Comparison of ENCODE assay signal across 9 cellular contexts in genomic region chr2:217886720-217887309, GRCh38.
DNase-seq lines count a peak whose midpoint lies in the region; FAIRE-seq and TF ChIP-seq lines count a peak whose summit lies in the region.
"Had no signal": no experiment of that assay in that cellular context is flagged by ENCODE, and none has a peak within 500 bp of the region (broad histone marks: within the 10 kb centered on the region; RNA-seq: fewer than 3 reads in every experiment).

No MANE protein-coding gene starts in this region.

- no peak overlapping the region for H3K27ac ChIP-seq in Peyer's patch
- no peak overlapping the region for H3K27ac ChIP-seq in osteoblast (ENCODE audit: low read depth, low read length)
- H3K27ac ChIP-seq: BLaER1 had no signal

- TF ChIP-seq CTCF in Peyer's patch (IDR thresholded peaks at IDR 0.05) = peak; percentile 26 to 71 (median 66)
- peak; percentile 83 for TF ChIP-seq CTCF in fibroblast of villous mesenchyme (IDR thresholded peaks at IDR 0.05; ENCODE audit: insufficient read depth, low read depth, low read length)
- TF ChIP-seq CTCF in osteoblast (IDR thresholded peaks at IDR 0.05; ENCODE audit: extremely low read depth, low read depth, low read length) = peak; percentile 85

- TF ChIP-seq POLR2A in Peyer's patch (IDR thresholded peaks at IDR 0.05) = no peak

- H3K4me1 ChIP-seq in Peyer's patch (peaks cover 0 to 5% (median 0%) of the 10 kb centered on the region in 4 donors), osteoblast (ENCODE audit: insufficient read depth, low read length) (peaks cover 9% of the 10 kb centered on the region)

- H3K79me2 ChIP-seq in osteoblast (ENCODE audit: insufficient read depth, low read length) = no peaks in the 10 kb centered on the region

- no peaks in the 10 kb centered on the region for H3K27me3 ChIP-seq in Peyer's patch
- no peaks in the 10 kb centered on the region for H3K27me3 ChIP-seq in osteoblast (ENCODE audit: insufficient read depth, low read length)
- H3K27me3 ChIP-seq: BLaER1 had no signal

- no peak overlapping the region for H3K4me2 ChIP-seq in osteoblast (ENCODE audit: insufficient read depth, low read length)
- H3K4me2 ChIP-seq: BLaER1 had no signal

- H3K9me3 ChIP-seq in Peyer's patch (no peaks in the 10 kb centered on the region), osteoblast (ENCODE audit: low read depth, low read length) (no peaks in the 10 kb centered on the region)
- H3K9me3 ChIP-seq: BLaER1 had no signal

- FAIRE-seq in HTR-8/SVneo (lab: Jason Lieb, UNC) = peak; percentile 48

- H4K20me1 ChIP-seq in osteoblast (ENCODE audit: insufficient read depth, low read length) = peaks cover 38% of the 10 kb centered on the region

- DNase-seq in NCI-H187 (lab: John Stamatoyannopoulos, UW) (peak; percentile 1 to 41), NCI-H187 treated with DMSO at 0.1 percent for 48 hours (lab: John Stamatoyannopoulos, UW) (no peak), HTR-8/SVneo (ENCODE audit: insufficient read length, low spot score) (peak; percentile 79), Peyer's patch (peak; percentile 41 to 83 (median 76)), fibroblast of villous mesenchyme (ENCODE audit: low read depth) (peak; percentile 74), osteoblast (ENCODE audit: insufficient read length, low spot score, missing footprints) (peak; percentile 96), superior temporal gyrus (ENCODE audit: extremely low spot score) (peak; percentile 88)
- peak; percentile 32 for DNase-seq in activated T-helper 1 cell treated with anti-CD3 and anti-CD28 coated beads, Interleukin-2, amount 50 U/mL, for 16 hours (ENCODE audit: low read depth in 1 of 2, low spot score in 1 of 2)

- H3K36me3 ChIP-seq in Peyer's patch (peaks cover 0 to 58% (median 0%) of the 10 kb centered on the region in 3 donors), osteoblast (ENCODE audit: insufficient read depth, low read length) (peaks cover 85% of the 10 kb centered on the region)

- no peak overlapping the region for H2AFZ ChIP-seq in osteoblast (ENCODE audit: low read length)

- no peak overlapping the region for H3K4me3 ChIP-seq in Peyer's patch
- H3K4me3 ChIP-seq in fibroblast of villous mesenchyme (ENCODE audit: low read depth, low read length) = no peak overlapping the region
- no peak overlapping the region for H3K4me3 ChIP-seq in osteoblast (ENCODE audit: insufficient read depth, low read length)
- H3K4me3 ChIP-seq: BLaER1 had no signal
